In genomic region chr2:71331581-71332412, GRCh38 we compare ENCODE assay signal across 8 cellular contexts. TPM values are rescaled to one million over a fixed set of nuclear protein-coding genes. Genes with fewer than 3 reads are reported as not detected.
DNase-seq lines count a peak whose midpoint lies in the region; TF ChIP-seq lines count a peak whose summit lies in the region.

A gene with protein sequence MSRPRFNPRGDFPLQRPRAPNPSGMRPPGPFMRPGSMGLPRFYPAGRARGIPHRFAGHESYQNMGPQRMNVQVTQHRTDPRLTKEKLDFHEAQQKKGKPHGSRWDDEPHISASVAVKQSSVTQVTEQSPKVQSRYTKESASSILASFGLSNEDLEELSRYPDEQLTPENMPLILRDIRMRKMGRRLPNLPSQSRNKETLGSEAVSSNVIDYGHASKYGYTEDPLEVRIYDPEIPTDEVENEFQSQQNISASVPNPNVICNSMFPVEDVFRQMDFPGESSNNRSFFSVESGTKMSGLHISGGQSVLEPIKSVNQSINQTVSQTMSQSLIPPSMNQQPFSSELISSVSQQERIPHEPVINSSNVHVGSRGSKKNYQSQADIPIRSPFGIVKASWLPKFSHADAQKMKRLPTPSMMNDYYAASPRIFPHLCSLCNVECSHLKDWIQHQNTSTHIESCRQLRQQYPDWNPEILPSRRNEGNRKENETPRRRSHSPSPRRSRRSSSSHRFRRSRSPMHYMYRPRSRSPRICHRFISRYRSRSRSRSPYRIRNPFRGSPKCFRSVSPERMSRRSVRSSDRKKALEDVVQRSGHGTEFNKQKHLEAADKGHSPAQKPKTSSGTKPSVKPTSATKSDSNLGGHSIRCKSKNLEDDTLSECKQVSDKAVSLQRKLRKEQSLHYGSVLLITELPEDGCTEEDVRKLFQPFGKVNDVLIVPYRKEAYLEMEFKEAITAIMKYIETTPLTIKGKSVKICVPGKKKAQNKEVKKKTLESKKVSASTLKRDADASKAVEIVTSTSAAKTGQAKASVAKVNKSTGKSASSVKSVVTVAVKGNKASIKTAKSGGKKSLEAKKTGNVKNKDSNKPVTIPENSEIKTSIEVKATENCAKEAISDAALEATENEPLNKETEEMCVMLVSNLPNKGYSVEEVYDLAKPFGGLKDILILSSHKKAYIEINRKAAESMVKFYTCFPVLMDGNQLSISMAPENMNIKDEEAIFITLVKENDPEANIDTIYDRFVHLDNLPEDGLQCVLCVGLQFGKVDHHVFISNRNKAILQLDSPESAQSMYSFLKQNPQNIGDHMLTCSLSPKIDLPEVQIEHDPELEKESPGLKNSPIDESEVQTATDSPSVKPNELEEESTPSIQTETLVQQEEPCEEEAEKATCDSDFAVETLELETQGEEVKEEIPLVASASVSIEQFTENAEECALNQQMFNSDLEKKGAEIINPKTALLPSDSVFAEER (N-terminal part only) (plus strand): TSS chr2:71331782. CDS start chr2:71348955, 17,173 bp downstream.

- peaks cover 12% of the 10 kb centered on the region for H3K36me3 Mint-ChIP-seq in neural progenitor cell

- in situ Hi-C loops in G401 (cut with HindIII; ENCODE audit: low sequenced_read_pairs): no loop called here

- peak within 1 kb of the TSS; percentile 80 for H3K4me2 ChIP-seq in Loucy (ENCODE audit: low read depth, low read length, poor library complexity, severe bottlenecking)
- peak within 1 kb of the TSS; percentile 95 for H3K4me2 ChIP-seq in neural progenitor cell

- H3K9me3 Mint-ChIP-seq in neural progenitor cell: no peaks in the 10 kb centered on the region

- peak within 1 kb of the TSS; percentile 91 for H3K9ac ChIP-seq in Loucy (ENCODE audit: low read depth, low read length, poor library complexity, severe bottlenecking)
- H3K9ac ChIP-seq in neural progenitor cell: peak within 1 kb of the TSS; percentile 95

- H3K36me3 ChIP-seq in H7 (replicated peaks; ENCODE audit: control insufficient read depth, insufficient read depth, low read length) (no peaks in the 10 kb centered on the region), Loucy (ENCODE audit: insufficient read depth, low read length) (no peaks in the 10 kb centered on the region), neural progenitor cell (peaks cover 5% of the 10 kb centered on the region)

- H3K27me3 Mint-ChIP-seq in neural progenitor cell (ENCODE audit: insufficient read depth, low read depth): peaks cover 7% of the 10 kb centered on the region

- H3K27ac Mint-ChIP-seq in neural progenitor cell: peak within 1 kb of the TSS; percentile 100

- no peaks in the 10 kb centered on the region for H3F3A ChIP-seq in Loucy (ENCODE audit: low read depth)
- peaks cover 32% of the 10 kb centered on the region for H3F3A ChIP-seq in neural progenitor cell (ENCODE audit: low read depth)

- DNase-seq in G401 (ENCODE audit: low spot score): peak; percentile 90
- DNase-seq in H7: peak; percentile 96
- DNase-seq in SHP77 treated with DMSO at 0.1 percent for 48 hours (lab: John Stamatoyannopoulos, UW): peak; percentile 79
- DNase-seq in activated gamma-delta T cell (lab: John Stamatoyannopoulos, UW): peak; percentile 84
- DNase-seq in foreskin fibroblast: peak; percentile 89 to 98
- DNase-seq in neural progenitor cell (ENCODE audit: low spot score): peak; percentile 99
- DNase-seq in stromal cell of bone marrow (ENCODE audit: low read depth): peak; percentile 88

- H3K9me3 ChIP-seq in Loucy (ENCODE audit: insufficient read depth, low read depth, low read length) (no peaks in the 10 kb centered on the region), neural progenitor cell (ENCODE audit: low read depth) (no peaks in the 10 kb centered on the region)

- H3K4me3 ChIP-seq in H7 (ENCODE audit: insufficient read depth, low read depth, low read length) (peak within 1 kb of the TSS; percentile 71), Loucy (ENCODE audit: low read length, poor library complexity, severe bottlenecking) (peak within 1 kb of the TSS; percentile 95), foreskin fibroblast (ENCODE audit: low read depth in 1 of 2, low read length in 2 of 2) (peak within 1 kb of the TSS; percentile 89 to 94), neural progenitor cell (peak within 1 kb of the TSS; percentile 86)

- H3K4me3 Mint-ChIP-seq in neural progenitor cell: peak within 1 kb of the TSS; percentile 100

- H3K27ac ChIP-seq in neural progenitor cell: peak within 1 kb of the TSS; percentile 95

- TF ChIP-seq CTCF in Loucy (conservative IDR thresholded peaks at IDR 0.05; ENCODE audit: low read length) (peak; percentile 64), foreskin fibroblast (IDR thresholded peaks at IDR 0.05; ENCODE audit: low read depth, low read length) (peak; percentile 54), neural progenitor cell (IDR thresholded peaks at IDR 0.05) (peak; percentile 72)

- peaks cover 52% of the 10 kb centered on the region for H3K79me2 ChIP-seq in Loucy (ENCODE audit: insufficient read depth, low read length)
- H3K79me2 ChIP-seq in neural progenitor cell (ENCODE audit: low read depth): peaks cover 52% of the 10 kb centered on the region

- H2AFZ ChIP-seq in Loucy (ENCODE audit: low read length) (peak within 1 kb of the TSS; percentile 95), neural progenitor cell (replicated peaks) (peak within 1 kb of the TSS; percentile 92)

- peaks cover 25% of the 10 kb centered on the region for H3K4me1 ChIP-seq in Loucy (ENCODE audit: insufficient read depth, low read length, poor library complexity, severe bottlenecking)
- peaks cover 24% of the 10 kb centered on the region for H3K4me1 ChIP-seq in neural progenitor cell

- no peaks in the 10 kb centered on the region for H3K9me2 ChIP-seq in Loucy (replicated peaks; ENCODE audit: low read depth, low read length)

- H3K4me1 Mint-ChIP-seq in neural progenitor cell: peaks cover 19% of the 10 kb centered on the region

- no peaks in the 10 kb centered on the region for H3K27me3 ChIP-seq in H7 (ENCODE audit: control insufficient read depth, insufficient read depth, low read length)
- no peaks in the 10 kb centered on the region for H3K27me3 ChIP-seq in Loucy (ENCODE audit: insufficient read depth, low read length, poor library complexity, severe bottlenecking)
- H3K27me3 ChIP-seq in neural progenitor cell: no peaks in the 10 kb centered on the region

- H4K20me1 ChIP-seq in Loucy (ENCODE audit: insufficient read depth, low read length, poor library complexity, severe bottlenecking): peaks cover 47% of the 10 kb centered on the region
- peaks cover 43% of the 10 kb centered on the region for H4K20me1 ChIP-seq in neural progenitor cell (ENCODE audit: low read depth)

RNA-seq across cellular contexts. Expression of the gene that starts here (rescaled TPM):
- 94.2 and 106 TPM in 2 replicates for total RNA-seq in G401 (2014; rRNA removed; shearing (Covaris generic))
- 101 and 134 TPM in 2 replicates for total RNA-seq in H7 (2014; rRNA removed; shearing (Covaris generic))
- 301 and 362 TPM in 2 replicates for total RNA-seq in neural progenitor cell (ENCODE audit: low replicate concordance)

Comparison
In these comparisons a context has a peak if more than half of its experiments do, and no peak if none do; other contexts are left out.
1. Peak in every context shown above with its lines: DNase-seq, H3K4me3 ChIP-seq and H3K27ac ChIP-seq.